In the genomic region with DNA sequence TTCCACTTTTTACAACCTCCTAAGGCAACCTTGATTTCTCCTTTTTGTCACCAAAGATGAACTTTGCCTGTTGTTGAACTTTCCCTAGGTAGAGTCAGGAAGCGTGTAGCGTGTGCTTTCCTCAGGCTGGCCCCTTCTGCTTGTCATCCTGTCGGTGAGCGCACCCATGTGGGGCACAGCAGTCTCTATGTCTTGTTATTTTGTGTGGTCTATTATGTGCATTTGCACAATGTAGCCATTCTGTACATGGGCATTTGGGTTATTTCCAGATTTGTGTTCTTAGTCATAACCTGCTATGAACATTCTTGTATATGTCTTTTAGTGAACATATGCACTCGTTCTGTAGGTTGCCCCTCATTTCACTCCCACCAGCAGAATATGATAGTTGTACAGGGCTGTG, we compare ENCODE assay signal across 18 cellular contexts. TPM values are rescaled to one million over a fixed set of nuclear protein-coding genes. Genes with fewer than 3 reads are reported as not detected.
DNase-seq lines count a peak whose midpoint lies in the region; ATAC-seq and TF ChIP-seq lines count a peak whose summit lies in the region.
"Had no signal": no experiment of that assay in that cellular context is flagged by ENCODE, and none has a peak within 500 bp of the region (broad histone marks: within the 10 kb centered on the region; RNA-seq: fewer than 3 reads in every experiment).

No MANE protein-coding gene starts in this region.

- no peaks in the 10 kb centered on the region for H3K9me2 ChIP-seq in Karpas-422 (replicated peaks; ENCODE audit: insufficient read depth, low read length)

- no peak overlapping the region for H3K4me3 Mint-ChIP-seq in activated naive CD8-positive, alpha-beta T cell
- H3K4me3 Mint-ChIP-seq in activated naive CD8-positive, alpha-beta T cell treated with anti-CD3 and anti-CD28 coated beads for 36 hours, result no peak overlapping the region
- H3K4me3 Mint-ChIP-seq: CD14-positive monocyte, IgD-negative memory B cell had no signal

- H3K4me3 ChIP-seq in Karpas-422 (ENCODE audit: low read length) (no peak overlapping the region), coronary artery (no peak overlapping the region)
- H3K4me3 ChIP-seq: GM23248 had no signal

- H3K36me3 Mint-ChIP-seq in activated naive CD8-positive, alpha-beta T cell, result peaks cover 26% of the 10 kb centered on the region
- H3K36me3 Mint-ChIP-seq in activated naive CD8-positive, alpha-beta T cell treated with anti-CD3 and anti-CD28 coated beads for 36 hours, result peaks cover 10% of the 10 kb centered on the region

- DNase-seq in activated naive CD8-positive, alpha-beta T cell treated with anti-CD3 and anti-CD28 coated beads for 36 hours, result no peak
- no peak for DNase-seq in Karpas-422
- peak; percentile 11 for DNase-seq in coronary artery (ENCODE audit: low spot score)
- no peak for DNase-seq in NCI-H524 treated with DMSO at 0.1 percent for 48 hours (lab: John Stamatoyannopoulos, UW)
- DNase-seq: DMS53, GM23248, NCI-H1417, NCI-H187 treated with DMSO at 0.1 percent for 48 hours, NCI-H2171, NCI-H82 had no signal

- no peaks in the 10 kb centered on the region for H3K9me3 Mint-ChIP-seq in activated naive CD8-positive, alpha-beta T cell (ENCODE audit: low read depth)
- no peaks in the 10 kb centered on the region for H3K9me3 Mint-ChIP-seq in activated naive CD8-positive, alpha-beta T cell treated with anti-CD3 and anti-CD28 coated beads for 36 hours
- H3K9me3 Mint-ChIP-seq: IgD-negative memory B cell had no signal

- ATAC-seq in GM19452 (IDR thresholded peaks at IDR 0.05; ENCODE audit: unreplicated experiment), result no peak
- ATAC-seq in HG02973 (IDR thresholded peaks at IDR 0.05; ENCODE audit: unreplicated experiment), result no peak

- no peaks in the 10 kb centered on the region for H3K27me3 ChIP-seq in Karpas-422 (ENCODE audit: low read length)

- H3K27me3 Mint-ChIP-seq in activated naive CD8-positive, alpha-beta T cell, result no peaks in the 10 kb centered on the region
- no peaks in the 10 kb centered on the region for H3K27me3 Mint-ChIP-seq in activated naive CD8-positive, alpha-beta T cell treated with anti-CD3 and anti-CD28 coated beads for 36 hours
- H3K27me3 Mint-ChIP-seq: IgD-negative memory B cell had no signal

- TF ChIP-seq CTCF in coronary artery (IDR thresholded peaks at IDR 0.05), result no peak

- no peak overlapping the region for H2AFZ ChIP-seq in Karpas-422 (ENCODE audit: low read length)
- H2AFZ ChIP-seq: GM23248 had no signal

- H3K4me1 ChIP-seq in Karpas-422 (ENCODE audit: low read length), result peaks cover 18% of the 10 kb centered on the region

- no peaks in the 10 kb centered on the region for H3K9me3 ChIP-seq in Karpas-422 (ENCODE audit: low read length)

- no peaks in the 10 kb centered on the region for H4K20me1 ChIP-seq in Karpas-422 (ENCODE audit: insufficient read depth, low read depth, low read length)

- H3K36me3 ChIP-seq in Karpas-422 (ENCODE audit: insufficient read depth, low read length), result peaks cover 3% of the 10 kb centered on the region

- H3K27ac ChIP-seq in Karpas-422 (ENCODE audit: low read length) (peak overlapping the region; percentile 63), coronary artery (no peak overlapping the region)
- H3K27ac ChIP-seq: GM23248, HL-60 had no signal

- no peak overlapping the region for H3K4me2 ChIP-seq in Karpas-422 (ENCODE audit: low read depth, low read length, poor library complexity, severe bottlenecking)

- H3K79me2 ChIP-seq in Karpas-422 (ENCODE audit: low read length), result no peaks in the 10 kb centered on the region

- peaks cover 11% of the 10 kb centered on the region for H3K4me1 Mint-ChIP-seq in activated naive CD8-positive, alpha-beta T cell (ENCODE audit: low read depth)
- no peaks in the 10 kb centered on the region for H3K4me1 Mint-ChIP-seq in activated naive CD8-positive, alpha-beta T cell treated with anti-CD3 and anti-CD28 coated beads for 36 hours

- no peak overlapping the region for H3K9ac ChIP-seq in Karpas-422 (ENCODE audit: low read length)
- H3K9ac ChIP-seq: GM23248 had no signal

- peak overlapping the region; percentile 1 for H3K27ac Mint-ChIP-seq in activated naive CD8-positive, alpha-beta T cell
- H3K27ac Mint-ChIP-seq in activated naive CD8-positive, alpha-beta T cell treated with anti-CD3 and anti-CD28 coated beads for 36 hours, result no peak overlapping the region
- H3K27ac Mint-ChIP-seq: CD14-positive monocyte, IgD-negative memory B cell had no signal

RNA-seq across cellular contexts. Expression of a gene that starts 34.9 kb away (rescaled TPM):
- total RNA-seq in activated naive CD8-positive, alpha-beta T cell treated with anti-CD3 and anti-CD28 coated beads for 36 hours, result 10 to 100 TPM; 71.0 to 75.8 TPM
- 56.7 and 97.0 TPM in 2 replicates for total RNA-seq in Karpas-422 (2014; rRNA removed; shearing (Covaris generic); ENCODE audit: low replicate concordance)

RNA-seq across cellular contexts. Expression of a gene that starts 40.8 kb away (rescaled TPM):
- not detected for total RNA-seq in activated naive CD8-positive, alpha-beta T cell treated with anti-CD3 and anti-CD28 coated beads for 36 hours
- not detected in 2 replicates for total RNA-seq in Karpas-422 (2014; rRNA removed; shearing (Covaris generic); ENCODE audit: low replicate concordance)
- total RNA-seq: GM23248, LHCN-M2, NCI-H460 had no signal
